ENCODE assay signal across 10 cellular contexts in genomic region chr1:169680377-169681019, GRCh38. TPM values are rescaled to one million over a fixed set of nuclear protein-coding genes. Genes with fewer than 3 reads are reported as not detected.
A peak's percentile ranks its signal among the peaks of the same experiment; 100 is the strongest.
DNase-seq lines count a peak whose midpoint lies in the region; ATAC-seq, FAIRE-seq and TF ChIP-seq lines count a peak whose summit lies in the region.
"Had no signal": no experiment of that assay in that cellular context is flagged by ENCODE, and none has a peak within 500 bp of the region (broad histone marks: within the 10 kb centered on the region; RNA-seq: fewer than 3 reads in every experiment).

No MANE protein-coding gene starts in this region.

- H3K4me3 Mint-ChIP-seq in natural killer cell treated with Interleukin-12 subunit alpha and Interleukin-12 subunit beta and Interleukin-15 and Interleukin-18, amount 100 ng/mL, for 72 hours, result peak overlapping the region; percentile 61

- no peaks in the 10 kb centered on the region for H3K27me3 Mint-ChIP-seq in natural killer cell treated with Interleukin-12 subunit alpha and Interleukin-12 subunit beta and Interleukin-15 and Interleukin-18, amount 100 ng/mL, for 72 hours

- H3K27ac ChIP-seq in Peyer's patch (peak overlapping the region in 1 of 4 donors; percentile 65), dorsolateral prefrontal cortex (no peak overlapping the region)
- H3K27ac ChIP-seq: sigmoid colon had no signal

- TF ChIP-seq CTCF in Peyer's patch (IDR thresholded peaks at IDR 0.05) (no peak), dorsolateral prefrontal cortex (IDR thresholded peaks at IDR 0.05 in 54 of 56, conservative IDR thresholded peaks at IDR 0.05 in 2 of 56; ENCODE audit: low read depth in 1 of 56, partially characterized antibody in 56 of 56) (no peak)

- H3K4me3 ChIP-seq in Peyer's patch, result no peak overlapping the region
- H3K4me3 ChIP-seq in dorsolateral prefrontal cortex, result no peak overlapping the region
- H3K4me3 ChIP-seq: sigmoid colon had no signal

- TF ChIP-seq POLR2A in Peyer's patch (IDR thresholded peaks at IDR 0.05), result no peak

- H3K4me1 ChIP-seq in Peyer's patch, result peaks cover 0 to 3% (median 0%) of the 10 kb centered on the region in 4 donors
- H3K4me1 ChIP-seq: sigmoid colon had no signal

- DNase-seq in GM18507 (ENCODE audit: extremely low spot score, insufficient read length, low read depth) (no peak), Peyer's patch (peak in 2 of 3 donors; percentile 71 to 76), NCI-H82 treated with DMSO at 0.1 percent for 48 hours (lab: John Stamatoyannopoulos, UW; ENCODE audit: unreplicated experiment) (no peak), dorsolateral prefrontal cortex (no peak), midbrain (lab: John Stamatoyannopoulos, UW) (no peak), NCI-H1105 (lab: John Stamatoyannopoulos, UW) (no peak)
- DNase-seq in natural killer cell treated with Interleukin-12 subunit alpha and Interleukin-12 subunit beta and Interleukin-15 and Interleukin-18, amount 100 ng/mL, for 72 hours (ENCODE audit: low spot score), result peak; percentile 68
- DNase-seq: NCI-H187 treated with DMSO at 0.1 percent for 48 hours, sigmoid colon had no signal

- peak; percentile 62 for ATAC-seq in GM21619 (IDR thresholded peaks at IDR 0.05; ENCODE audit: unreplicated experiment)
- peak; percentile 88 for ATAC-seq in natural killer cell treated with Interleukin-12 subunit alpha and Interleukin-12 subunit beta and Interleukin-15 and Interleukin-18, amount 100 ng/mL, for 72 hours

- peak overlapping the region; percentile 61 to 90 for H3K27ac Mint-ChIP-seq in natural killer cell treated with Interleukin-12 subunit alpha and Interleukin-12 subunit beta and Interleukin-15 and Interleukin-18, amount 100 ng/mL, for 72 hours

- H3K36me3 ChIP-seq in Peyer's patch, result no peaks in the 10 kb centered on the region
- H3K36me3 ChIP-seq: sigmoid colon had no signal

- H3K36me3 Mint-ChIP-seq in natural killer cell treated with Interleukin-12 subunit alpha and Interleukin-12 subunit beta and Interleukin-15 and Interleukin-18, amount 100 ng/mL, for 72 hours, result no peaks in the 10 kb centered on the region

- H3K9me3 ChIP-seq in Peyer's patch, result no peaks in the 10 kb centered on the region
- H3K9me3 ChIP-seq: sigmoid colon had no signal

- H3K9me3 Mint-ChIP-seq in natural killer cell treated with Interleukin-12 subunit alpha and Interleukin-12 subunit beta and Interleukin-15 and Interleukin-18, amount 100 ng/mL, for 72 hours, result no peaks in the 10 kb centered on the region

- intact Hi-C loops in dorsolateral prefrontal cortex (cut with DNase I), result no loop called here

- no peaks in the 10 kb centered on the region for H3K27me3 ChIP-seq in Peyer's patch
- peaks cover 0 to 7% (median 0%) of the 10 kb centered on the region in 45 donors for H3K27me3 ChIP-seq in dorsolateral prefrontal cortex
- H3K27me3 ChIP-seq: sigmoid colon had no signal

- peaks cover 41 to 42% of the 10 kb centered on the region in 2 donors for H3K4me1 Mint-ChIP-seq in natural killer cell treated with Interleukin-12 subunit alpha and Interleukin-12 subunit beta and Interleukin-15 and Interleukin-18, amount 100 ng/mL, for 72 hours (ENCODE audit: low read depth in 2 of 2)

- FAIRE-seq in GM18507 (lab: Jason Lieb, UNC), result peak; percentile 94

RNA-seq across cellular contexts. Expression of gene SELL, which starts 30.9 kb away (rescaled TPM):
- total RNA-seq in Peyer's patch (1 to 10 TPM in 1 of 4 donors, under 1 TPM in 1, not detected in 2; 0.35 to 9.9 TPM), dorsolateral prefrontal cortex (10 to 100 TPM in 21 of 120 experiments, 1 to 10 TPM in 98, under 1 TPM in 1; 0.77 to 22.0 (median 4.8) TPM)
- total RNA-seq in natural killer cell treated with Interleukin-12 subunit alpha and Interleukin-12 subunit beta and Interleukin-15 and Interleukin-18, amount 100 ng/mL, for 72 hours, result 10 to 100 TPM; 29.5 to 66.8 TPM

RNA-seq across cellular contexts. Expression of gene SELP, which starts 50.6 kb away (rescaled TPM):
- total RNA-seq in Peyer's patch, result 1 to 10 TPM in 3 of 4 donors, under 1 TPM in 1; 0.70 to 8.3 (median 4.9) TPM
- not detected for total RNA-seq in natural killer cell treated with Interleukin-12 subunit alpha and Interleukin-12 subunit beta and Interleukin-15 and Interleukin-18, amount 100 ng/mL, for 72 hours
- 1 to 10 TPM in 9 of 120 experiments, under 1 TPM in 49, not detected in 62; 0.16 to 4.6 (median 0.47) TPM for total RNA-seq in dorsolateral prefrontal cortex

RNA-seq across cellular contexts. Expression of gene SELE, which starts 53.4 kb away (rescaled TPM):
- total RNA-seq in Peyer's patch (under 1 TPM in 2 of 4 donors, not detected in 2; 0.57 to 0.83 TPM), dorsolateral prefrontal cortex (10 to 100 TPM in 3 of 120 experiments, 1 to 10 TPM in 24, under 1 TPM in 49, not detected in 44; 0.10 to 49.0 (median 0.64) TPM)
- not detected for total RNA-seq in natural killer cell treated with Interleukin-12 subunit alpha and Interleukin-12 subunit beta and Interleukin-15 and Interleukin-18, amount 100 ng/mL, for 72 hours

Comparison
In these comparisons a context has a peak if more than half of its experiments do, and no peak if none do; other contexts are left out.
1. DNase-seq: peak in Peyer's patch (2 of 3) and natural killer cell treated with Interleukin-12 subunit alpha and Interleukin-12 subunit beta and Interleukin-15 and Interleukin-18, amount 100 ng/mL, for 72 hours (single experiment); none in GM18507 (single experiment), NCI-H82 treated with DMSO at 0.1 percent for 48 hours (single experiment), dorsolateral prefrontal cortex (0 of 10), midbrain (single experiment) and NCI-H1105 (single experiment).